In the genomic region with DNA sequence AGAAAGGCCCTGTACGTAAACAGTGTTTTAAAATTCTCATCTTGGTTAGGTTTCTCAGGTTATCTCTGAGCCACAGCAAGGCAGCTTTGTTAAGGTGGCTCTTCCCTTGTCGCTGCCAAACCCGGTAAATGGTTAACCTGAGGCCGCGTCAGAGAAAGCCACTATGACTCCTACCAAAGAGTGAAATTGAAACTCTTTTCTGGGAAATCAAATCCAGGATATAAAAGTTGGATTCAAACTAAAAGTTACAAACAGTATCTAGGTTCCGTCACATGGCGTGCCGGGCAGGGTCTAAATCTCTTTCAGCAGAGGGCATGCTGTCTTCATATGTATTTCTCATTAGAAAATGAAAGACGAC, we compare ENCODE assay signal across 8 cellular contexts. TPM values are rescaled to one million over a fixed set of nuclear protein-coding genes. Genes with fewer than 3 reads are reported as not detected.
A peak's percentile ranks its signal among the peaks of the same experiment; 100 is the strongest.
DNase-seq lines count a peak whose midpoint lies in the region; ATAC-seq and TF ChIP-seq lines count a peak whose summit lies in the region.

No MANE protein-coding gene starts in this region.

- peaks cover 13% of the 10 kb centered on the region for H3K36me3 Mint-ChIP-seq in central memory CD8-positive, alpha-beta T cell (ENCODE audit: insufficient read depth)

- peak overlapping the region; percentile 97 for H3K4me3 Mint-ChIP-seq in central memory CD8-positive, alpha-beta T cell

- peaks cover 7 to 16% (median 11%) of the 10 kb centered on the region in 11 experiments; a peak in 21 of 22 replicates for H3K9me3 ChIP-seq in BLaER1 treated with 17β-estradiol and CSF1 and Interleukin-3, amounts not matched to agents 10 nM and 100 nM (replicated peaks in 1 of 11)
- H3K9me3 ChIP-seq in left lung, result no peaks in the 10 kb centered on the region

- DNase-seq in T follicular helper cell (ENCODE audit: low read depth), result peak; percentile 24
- DNase-seq in central memory CD8-positive, alpha-beta T cell (ENCODE audit: low spot score in 2 of 2), result no peak
- peak in 1 of 2 donors; percentile 47 for DNase-seq in left lung
- DNase-seq in stimulated activated CD4-positive, alpha-beta T cell treated with anti-CD3 and anti-CD28 coated beads, Interleukin-4, amount 100 ng/mL, for 4 hours, result peak; percentile 46 to 61
- no peak for DNase-seq in NCI-H524 treated with DMSO at 0.1 percent for 48 hours (lab: John Stamatoyannopoulos, UW)

- H3K27me3 ChIP-seq in BLaER1 treated with 17β-estradiol and CSF1 and Interleukin-3, amounts not matched to agents 10 nM and 100 nM, result no peaks in the 10 kb centered on the region
- no peaks in the 10 kb centered on the region for H3K27me3 ChIP-seq in left lung

- H3K4me1 Mint-ChIP-seq in central memory CD8-positive, alpha-beta T cell, result peaks cover 39% of the 10 kb centered on the region

- peak overlapping the region; percentile 89 to 98 (median 97) for H3K9ac ChIP-seq in BLaER1 treated with 17β-estradiol and CSF1 and Interleukin-3, amounts not matched to agents 10 nM and 100 nM

- H3K4me2 ChIP-seq in BLaER1 treated with 17β-estradiol and CSF1 and Interleukin-3, amounts not matched to agents 10 nM and 100 nM, result peak overlapping the region; percentile 65 to 91 (median 76); a peak in 21 of 22 replicates

- H3K9me3 Mint-ChIP-seq in central memory CD8-positive, alpha-beta T cell, result no peaks in the 10 kb centered on the region

- TF ChIP-seq CTCF in left lung (IDR thresholded peaks at IDR 0.05), result no peak

- H3K27ac ChIP-seq in BLaER1 treated with 17β-estradiol and CSF1 and Interleukin-3, amounts not matched to agents 10 nM and 100 nM, result peak overlapping the region; percentile 89 to 99 (median 97)
- peak overlapping the region; percentile 93 to 94 for H3K27ac ChIP-seq in left lung

- peak overlapping the region; percentile 97 for H3K27ac Mint-ChIP-seq in central memory CD8-positive, alpha-beta T cell (ENCODE audit: low read depth)

- H3K27me3 Mint-ChIP-seq in central memory CD8-positive, alpha-beta T cell, result peaks cover under 1% of the 10 kb centered on the region

- ATAC-seq in GM19351 (IDR thresholded peaks at IDR 0.05; ENCODE audit: unreplicated experiment) (peak; percentile 43), HG03442 (IDR thresholded peaks at IDR 0.05; ENCODE audit: unreplicated experiment) (peak; percentile 33), left lung (peak; percentile 69)
- ATAC-seq in central memory CD8-positive, alpha-beta T cell (replicated peaks; ENCODE audit: extremely low read depth, poor library complexity, severe bottlenecking), result peak; percentile 52

- intact Hi-C loops in left lung (cut with DNase I), result loop anchor here in 1 of 2 donors (10.0 kb wide), 1 partner anchor 385 kb away; no protein-coding TSS in a partner anchor

- H4K20me1 ChIP-seq in BLaER1 treated with 17β-estradiol and CSF1 and Interleukin-3, amounts not matched to agents 10 nM and 100 nM, result no peaks in the 10 kb centered on the region

- peak overlapping the region; percentile 58 to 85 (median 74) for H3K4me3 ChIP-seq in BLaER1 treated with 17β-estradiol and CSF1 and Interleukin-3, amounts not matched to agents 10 nM and 100 nM
- peak overlapping the region; percentile 72 to 74 for H3K4me3 ChIP-seq in left lung

- H3K36me3 ChIP-seq in BLaER1 treated with 17β-estradiol and CSF1 and Interleukin-3, amounts not matched to agents 10 nM and 100 nM, result peaks cover 0 to 10% (median 5%) of the 10 kb centered on the region in 11 experiments; a peak in 6 of 22 replicates
- H3K36me3 ChIP-seq in left lung, result no peaks in the 10 kb centered on the region

- peaks cover 21 to 39% (median 31%) of the 10 kb centered on the region in 10 experiments for H3K4me1 ChIP-seq in BLaER1 treated with 17β-estradiol and CSF1 and Interleukin-3, amounts not matched to agents 10 nM and 100 nM
- H3K4me1 ChIP-seq in left lung, result peaks cover 6 to 41% of the 10 kb centered on the region in 2 donors

RNA-seq across cellular contexts. Expression of a gene that starts 0.4 kb away (rescaled TPM):
- total RNA-seq in left lung, result 10 to 100 TPM; 10.1 to 10.3 TPM

Comparison
In these comparisons a context has a peak if more than half of its experiments do, and no peak if none do; other contexts are left out.
1. DNase-seq: peak in T follicular helper cell (single experiment) and stimulated activated CD4-positive, alpha-beta T cell treated with anti-CD3 and anti-CD28 coated beads, Interleukin-4, amount 100 ng/mL, for 4 hours (2 of 2); none in central memory CD8-positive, alpha-beta T cell (0 of 2) and NCI-H524 treated with DMSO at 0.1 percent for 48 hours (single experiment).
2. Peak in every context shown above with its lines, with median percentiles within 50 percentile points of each other: ATAC-seq.